Comparison of ENCODE assay signal across 1 cellular context in the genomic region with DNA sequence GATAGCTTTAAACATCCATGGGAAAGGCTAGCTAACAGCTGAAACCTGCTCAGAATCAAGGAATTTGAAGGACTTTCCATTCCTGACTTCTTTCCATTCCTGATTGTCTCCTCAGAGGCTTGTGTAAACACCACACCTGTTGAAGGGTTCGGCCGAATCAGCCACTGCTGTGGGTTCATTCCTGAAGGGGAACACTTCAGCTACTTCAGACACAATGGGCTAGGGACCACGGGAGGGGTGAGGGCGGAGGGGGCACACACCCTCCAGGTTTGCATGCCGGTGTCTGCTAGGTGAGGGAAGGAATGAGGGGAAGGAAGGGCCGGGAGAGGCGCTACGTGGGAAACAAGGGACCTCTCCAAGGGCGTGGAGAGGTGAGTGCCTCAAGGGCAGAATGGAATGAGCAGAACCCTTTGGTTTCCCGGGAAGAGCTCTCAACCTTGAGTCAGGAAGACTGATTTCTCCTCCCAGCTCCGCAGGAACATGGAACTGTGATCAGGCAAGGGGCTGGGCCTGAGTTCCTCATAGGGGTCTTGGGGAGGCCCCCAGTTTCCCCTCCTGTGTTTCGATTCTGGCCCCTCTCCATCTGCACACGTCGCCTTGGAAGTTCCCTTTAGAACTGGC.
TF ChIP-seq lines count a peak whose summit lies in the region.

No MANE protein-coding gene starts in this region.

TF ChIP-seq in IMR-90, 13 proteins besides CTCF, POLR2A, EP300 and RAD21 (continued from another document):
- TF ChIP-seq, protein P1, sequence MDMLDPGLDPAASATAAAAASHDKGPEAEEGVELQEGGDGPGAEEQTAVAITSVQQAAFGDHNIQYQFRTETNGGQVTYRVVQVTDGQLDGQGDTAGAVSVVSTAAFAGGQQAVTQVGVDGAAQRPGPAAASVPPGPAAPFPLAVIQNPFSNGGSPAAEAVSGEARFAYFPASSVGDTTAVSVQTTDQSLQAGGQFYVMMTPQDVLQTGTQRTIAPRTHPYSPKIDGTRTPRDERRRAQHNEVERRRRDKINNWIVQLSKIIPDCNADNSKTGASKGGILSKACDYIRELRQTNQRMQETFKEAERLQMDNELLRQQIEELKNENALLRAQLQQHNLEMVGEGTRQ (IDR thresholded peaks at IDR 0.05; ENCODE audit: low read depth, low read length): no peak
- TF ChIP-seq CHD1 (IDR thresholded peaks at IDR 0.05; ENCODE audit: low read depth, low read length) (no peak), MAZ (IDR thresholded peaks at IDR 0.05; ENCODE audit: borderline replicate concordance, low read depth, low read length) (no peak), MXI1 (IDR thresholded peaks at IDR 0.05; ENCODE audit: borderline replicate concordance, low read depth, low read length) (no peak), CEBPB (IDR thresholded peaks at IDR 0.05; ENCODE audit: low read depth, low read length) (no peak), SMC3 (IDR thresholded peaks at IDR 0.05; ENCODE audit: low read depth, low read length) (no peak)
- TF ChIP-seq, protein P2, sequence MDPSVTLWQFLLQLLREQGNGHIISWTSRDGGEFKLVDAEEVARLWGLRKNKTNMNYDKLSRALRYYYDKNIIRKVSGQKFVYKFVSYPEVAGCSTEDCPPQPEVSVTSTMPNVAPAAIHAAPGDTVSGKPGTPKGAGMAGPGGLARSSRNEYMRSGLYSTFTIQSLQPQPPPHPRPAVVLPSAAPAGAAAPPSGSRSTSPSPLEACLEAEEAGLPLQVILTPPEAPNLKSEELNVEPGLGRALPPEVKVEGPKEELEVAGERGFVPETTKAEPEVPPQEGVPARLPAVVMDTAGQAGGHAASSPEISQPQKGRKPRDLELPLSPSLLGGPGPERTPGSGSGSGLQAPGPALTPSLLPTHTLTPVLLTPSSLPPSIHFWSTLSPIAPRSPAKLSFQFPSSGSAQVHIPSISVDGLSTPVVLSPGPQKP (IDR thresholded peaks at IDR 0.05; ENCODE audit: borderline replicate concordance, low read depth, low read length): no peak
